Comparison of ENCODE assay signal across 8 cellular contexts in the genomic region with DNA sequence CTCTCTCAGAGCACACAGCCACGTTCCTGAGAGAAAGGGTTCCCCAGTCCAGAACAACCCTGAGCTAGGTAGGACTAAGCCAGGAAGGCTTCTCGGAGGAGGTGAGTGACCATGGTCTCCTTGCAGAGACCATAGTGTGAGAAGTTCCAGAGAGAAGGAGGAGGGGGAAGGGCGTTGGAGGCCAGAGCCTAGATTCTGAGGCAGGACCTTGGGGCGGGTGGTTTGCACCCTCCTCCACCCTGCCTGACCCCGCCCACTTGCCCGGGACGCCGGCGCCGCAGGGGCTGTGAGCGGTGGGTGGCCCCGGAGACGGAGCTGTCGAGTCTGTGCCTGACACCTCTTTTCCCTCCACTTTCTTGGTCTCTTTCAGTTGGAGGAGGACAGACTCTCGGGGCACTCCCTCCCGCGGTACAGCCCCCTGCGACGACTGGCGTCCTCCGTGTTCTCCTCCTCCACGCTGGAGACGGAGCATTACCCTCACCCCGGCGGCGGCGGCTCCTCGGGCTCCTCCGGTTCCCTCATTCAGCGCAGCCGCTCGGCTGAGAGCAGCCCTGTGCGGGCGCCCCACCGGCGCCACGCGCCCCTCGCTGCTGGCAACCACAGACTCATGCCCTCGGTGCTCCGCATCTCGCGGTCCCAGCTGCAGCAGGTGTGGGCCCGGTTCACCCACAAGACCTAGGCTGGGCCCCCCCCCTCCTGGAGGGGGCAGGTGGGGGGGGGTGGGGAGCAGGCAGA. TPM values are rescaled to one million over a fixed set of nuclear protein-coding genes. Genes with fewer than 3 reads are reported as not detected.
DNase-seq lines count a peak whose midpoint lies in the region; ATAC-seq, FAIRE-seq and TF ChIP-seq lines count a peak whose summit lies in the region.

No MANE protein-coding gene starts in this region.

- peak; percentile 67 for ATAC-seq in left lung
- ATAC-seq in stimulated activated naive CD8-positive, alpha-beta T cell treated with anti-CD3 and anti-CD28 coated beads, Interleukin-15, Interleukin-2, amounts not matched to agents 100 U/mL and 50 U/mL, for 24 hours, result peak; percentile 47
- ATAC-seq in HG03354 (IDR thresholded peaks at IDR 0.05; ENCODE audit: poor library complexity, severe bottlenecking, unreplicated experiment), result no peak

- TF ChIP-seq CTCF in AG04449 (IDR thresholded peaks at IDR 0.05; ENCODE audit: insufficient read depth, low read length, missing control alignments) (no peak), ascending aorta (IDR thresholded peaks at IDR 0.05) (no peak), left lung (IDR thresholded peaks at IDR 0.05) (no peak)

- DNase-seq in AG04449 (ENCODE audit: low read depth, low spot score) (no peak), OCI-M1 (lab: John Stamatoyannopoulos, UW) (peak; percentile 48), ascending aorta (ENCODE audit: low spot score in 2 of 2) (no peak), left lung (no peak), RKO (ENCODE audit: low spot score) (no peak), GM12892 (ENCODE audit: insufficient read length) (no peak)
- DNase-seq in stimulated activated naive CD8-positive, alpha-beta T cell treated with anti-CD3 and anti-CD28 coated beads, Interleukin-15, Interleukin-2, amounts not matched to agents 100 U/mL and 50 U/mL, for 24 hours, result peak; percentile 66

- CTCF ChIA-PET in AG04449 (lab: Yijun Ruan, JAX), result interaction anchor here (1.1 to 4.1 kb wide), 8 partner anchors 9 to 219 kb away, joined by 3 to 44 read pairs (median 4); a partner anchor contains a TSS

- H3K27me3 ChIP-seq in ascending aorta (peaks cover 7% of the 10 kb centered on the region), left lung (peaks cover 0 to 57% of the 10 kb centered on the region in 2 donors)

- H3K4me1 ChIP-seq in ascending aorta (no peaks in the 10 kb centered on the region), left lung (peaks cover 8 to 14% of the 10 kb centered on the region in 2 donors)

- FAIRE-seq in GM12892 (lab: Jason Lieb, UNC), result no peak

- no peaks in the 10 kb centered on the region for H3K9me3 ChIP-seq in ascending aorta
- no peaks in the 10 kb centered on the region for H3K9me3 ChIP-seq in left lung

- intact Hi-C loops in ascending aorta (cut with DNase I), result no loop called here
- intact Hi-C loops in left lung (cut with DNase I), result loop anchor here in 1 of 2 donors (10.0 kb wide), 1 partner anchor 235 kb away; no protein-coding TSS in a partner anchor

- peak overlapping the region; percentile 38 for H3K4me3 ChIP-seq in AG04449 (ENCODE audit: low read depth, low read length)
- peak overlapping the region; percentile 49 to 60 for H3K4me3 ChIP-seq in ascending aorta
- H3K4me3 ChIP-seq in left lung, result peak overlapping the region; percentile 3 to 32

- H3K36me3 ChIP-seq in ascending aorta (no peaks in the 10 kb centered on the region), left lung (no peaks in the 10 kb centered on the region)

- no peak for TF ChIP-seq POLR2A in GM12892 (IDR thresholded peaks at IDR 0.05; ENCODE audit: low read depth, low read length)

- H3K27ac ChIP-seq in ascending aorta (no peak overlapping the region), left lung (no peak overlapping the region)

- POLR2A ChIA-PET in AG04449 (lab: Yijun Ruan, JAX), result no interaction called here

RNA-seq across cellular contexts. Expression of a gene that starts 26.2 kb away (rescaled TPM):
- total RNA-seq in ascending aorta, result not detected
- total RNA-seq in left lung, result under 1 TPM; 0.08 to 0.26 TPM
- polyA plus RNA-seq in GM12892 (2012; ENCODE audit: missing spikeins), result not detected

RNA-seq across cellular contexts. Expression of a gene that starts 28.6 kb away (rescaled TPM):
- total RNA-seq in ascending aorta (1.8 TPM), left lung (not detected)
- polyA plus RNA-seq in GM12892 (2012; ENCODE audit: missing spikeins), result not detected

RNA-seq across cellular contexts. Expression of a gene that starts 39.2 kb away (rescaled TPM):
- total RNA-seq in ascending aorta (not detected), left lung (1 to 10 TPM in 1 of 2 donors, under 1 TPM in 1; 0.52 to 1.1 TPM)
- polyA plus RNA-seq in GM12892 (2012; ENCODE audit: missing spikeins), result 12.8 TPM

RNA-seq across cellular contexts. Expression of a gene that starts 40.2 kb away (rescaled TPM):
- total RNA-seq in ascending aorta (39.1 TPM), left lung (10 to 100 TPM; 47.3 to 49.6 TPM)
- 56.6 TPM for polyA plus RNA-seq in GM12892 (2012; ENCODE audit: missing spikeins)

Comparison
In these comparisons a context has a peak if more than half of its experiments do, and no peak if none do; other contexts are left out.
1. DNase-seq: peak in OCI-M1 (single experiment) and stimulated activated naive CD8-positive, alpha-beta T cell treated with anti-CD3 and anti-CD28 coated beads, Interleukin-15, Interleukin-2, amounts not matched to agents 100 U/mL and 50 U/mL, for 24 hours (single experiment); none in AG04449 (single experiment), ascending aorta (0 of 2), left lung (0 of 2), RKO (single experiment) and GM12892 (single experiment).
2. Peak in every context shown above with its lines, with median percentiles within 50 percentile points of each other: H3K4me3 ChIP-seq.